ENCODE assay signal across 17 cellular contexts in genomic region chr14:77204907-77205306, GRCh38. TPM values are rescaled to one million over a fixed set of nuclear protein-coding genes. Genes with fewer than 3 reads are reported as not detected.
DNase-seq lines count a peak whose midpoint lies in the region; ATAC-seq, FAIRE-seq and TF ChIP-seq lines count a peak whose summit lies in the region.
"Had no signal": no experiment of that assay in that cellular context is flagged by ENCODE, and none has a peak within 500 bp of the region (broad histone marks: within the 10 kb centered on the region; RNA-seq: fewer than 3 reads in every experiment).

No MANE protein-coding gene starts in this region.

- TF ChIP-seq CTCF in kidney (IDR thresholded peaks at IDR 0.05; ENCODE audit: borderline replicate concordance, extremely low read depth, insufficient read depth), result no peak
- no peak for TF ChIP-seq CTCF in esophagus squamous epithelium (IDR thresholded peaks at IDR 0.05)

- H3K27ac ChIP-seq in caudate nucleus (ENCODE audit: low read depth, low read length) (peak overlapping the region; percentile 85), kidney (ENCODE audit: low read depth in 2 of 2, low read length in 2 of 2) (no peak overlapping the region), esophagus squamous epithelium (no peak overlapping the region)
- H3K27ac ChIP-seq: BLaER1, GM23248 had no signal

- H3K4me3 Mint-ChIP-seq in activated naive CD4-positive, alpha-beta T cell treated with anti-CD3 and anti-CD28 coated beads, Interleukin-2, amount 50 U/mL, for 24 hours, result no peak overlapping the region

- no peaks in the 10 kb centered on the region for H3K36me3 Mint-ChIP-seq in activated naive CD4-positive, alpha-beta T cell treated with anti-CD3 and anti-CD28 coated beads, Interleukin-2, amount 50 U/mL, for 24 hours
- H3K36me3 Mint-ChIP-seq: CD4-positive, CD25-positive, alpha-beta regulatory T cell had no signal

- H3K27me3 Mint-ChIP-seq in activated naive CD4-positive, alpha-beta T cell treated with anti-CD3 and anti-CD28 coated beads, Interleukin-2, amount 50 U/mL, for 24 hours, result peaks cover 3% of the 10 kb centered on the region

- no peak for ATAC-seq in stimulated activated naive CD8-positive, alpha-beta T cell treated with anti-CD3 and anti-CD28 coated beads, Interleukin-15, Interleukin-2, amounts not matched to agents 100 U/mL and 50 U/mL, for 24 hours

- no peaks in the 10 kb centered on the region for H3K36me3 ChIP-seq in kidney (ENCODE audit: control insufficient read depth in 1 of 2, insufficient read depth in 2 of 2, low read length in 2 of 2)
- H3K36me3 ChIP-seq in esophagus squamous epithelium, result peaks cover 0 to 7% (median 0%) of the 10 kb centered on the region in 3 donors

- H3K9me3 Mint-ChIP-seq in activated naive CD4-positive, alpha-beta T cell treated with anti-CD3 and anti-CD28 coated beads, Interleukin-2, amount 50 U/mL, for 24 hours, result no peaks in the 10 kb centered on the region

- no peaks in the 10 kb centered on the region for H3K4me1 Mint-ChIP-seq in activated naive CD4-positive, alpha-beta T cell treated with anti-CD3 and anti-CD28 coated beads, Interleukin-2, amount 50 U/mL, for 24 hours
- H3K4me1 Mint-ChIP-seq: CD4-positive, CD25-positive, alpha-beta regulatory T cell had no signal

- H3K9me3 ChIP-seq in kidney (ENCODE audit: control insufficient read depth in 1 of 2, low read length in 2 of 2), result no peaks in the 10 kb centered on the region
- H3K9me3 ChIP-seq in esophagus squamous epithelium, result no peaks in the 10 kb centered on the region
- H3K9me3 ChIP-seq: BLaER1 had no signal

- DNase-seq in activated naive CD4-positive, alpha-beta T cell treated with Interleukin-2 at 50 U/mL for 16 hours, result no peak
- DNase-seq in caudate nucleus (lab: John Stamatoyannopoulos, UW) (no peak), kidney (peak; percentile 10), esophagus squamous epithelium (lab: John Stamatoyannopoulos, UW) (no peak), NCI-H1417 (lab: John Stamatoyannopoulos, UW) (no peak)
- no peak for DNase-seq in activated CD4-positive, alpha-beta T cell treated with anti-CD3 and anti-CD28 coated beads, Interleukin-2, amount 50 U/mL, for 4 hours
- no peak for DNase-seq in stimulated activated naive CD8-positive, alpha-beta T cell treated with anti-CD3 and anti-CD28 coated beads, Interleukin-15, Interleukin-2, amounts not matched to agents 100 U/mL and 50 U/mL, for 24 hours
- DNase-seq: 8988T; AML-193; CD4-positive, CD25-positive, alpha-beta regulatory T cell; GF-D8; GM23248; H7; IMR-90 had no signal

- no peak overlapping the region for H3K4me3 ChIP-seq in kidney (ENCODE audit: low read length in 2 of 2)
- H3K4me3 ChIP-seq in esophagus squamous epithelium, result no peak overlapping the region
- H3K4me3 ChIP-seq: BLaER1, GM23248 had no signal

- intact Hi-C loops in kidney (cut with DNase I) (no loop called here), esophagus squamous epithelium (cut with DNase I) (loop anchor here (5.0 kb wide), 1 partner anchor 43 kb away; no protein-coding TSS in a partner anchor)

- H3K9ac ChIP-seq in kidney (ENCODE audit: low read length in 2 of 2), result no peak overlapping the region
- H3K9ac ChIP-seq: BLaER1, GM23248 had no signal

- no peak for TF ChIP-seq POLR2A in esophagus squamous epithelium (IDR thresholded peaks at IDR 0.05)

- H3K27ac Mint-ChIP-seq in activated naive CD4-positive, alpha-beta T cell treated with anti-CD3 and anti-CD28 coated beads, Interleukin-2, amount 50 U/mL, for 24 hours, result peak overlapping the region; percentile 19
- H3K27ac Mint-ChIP-seq: CD4-positive, CD25-positive, alpha-beta regulatory T cell had no signal

- peaks cover 0 to 29% (median 0%) of the 10 kb centered on the region in 4 donors for H3K27me3 ChIP-seq in esophagus squamous epithelium
- H3K27me3 ChIP-seq: BLaER1 had no signal

- H3K4me1 ChIP-seq in kidney (ENCODE audit: control insufficient read depth in 1 of 2, insufficient read depth in 1 of 2, low read depth in 1 of 2, low read length in 2 of 2), result no peaks in the 10 kb centered on the region
- no peaks in the 10 kb centered on the region for H3K4me1 ChIP-seq in esophagus squamous epithelium

- FAIRE-seq in kidney (lab: Jason Lieb, UNC), result no peak
- FAIRE-seq: GM19239 had no signal

- WGBS in esophagus squamous epithelium, 2 donors, result 71 to 90% methylated on average over 1 of the region's 1 CpG

RNA-seq across cellular contexts. Expression of gene TMEM63C, which starts 23.3 kb away (rescaled TPM):
- total RNA-seq in kidney (1.9 TPM), esophagus squamous epithelium (10 to 100 TPM in 1 of 4 donors, 1 to 10 TPM in 3; 5.2 to 18.6 (median 9.8) TPM)
- 0.84 TPM for polyA plus RNA-seq in kidney (ENCODE audit: insufficient read depth, low read depth, low replicate concordance)
- total RNA-seq: GM23248 had no signal
- polyA plus RNA-seq: CD4-positive, CD25-positive, alpha-beta regulatory T cell; GM23248; IMR-90 had no signal
